Comparison of ENCODE assay signal across 19 cellular contexts in the genomic region with DNA sequence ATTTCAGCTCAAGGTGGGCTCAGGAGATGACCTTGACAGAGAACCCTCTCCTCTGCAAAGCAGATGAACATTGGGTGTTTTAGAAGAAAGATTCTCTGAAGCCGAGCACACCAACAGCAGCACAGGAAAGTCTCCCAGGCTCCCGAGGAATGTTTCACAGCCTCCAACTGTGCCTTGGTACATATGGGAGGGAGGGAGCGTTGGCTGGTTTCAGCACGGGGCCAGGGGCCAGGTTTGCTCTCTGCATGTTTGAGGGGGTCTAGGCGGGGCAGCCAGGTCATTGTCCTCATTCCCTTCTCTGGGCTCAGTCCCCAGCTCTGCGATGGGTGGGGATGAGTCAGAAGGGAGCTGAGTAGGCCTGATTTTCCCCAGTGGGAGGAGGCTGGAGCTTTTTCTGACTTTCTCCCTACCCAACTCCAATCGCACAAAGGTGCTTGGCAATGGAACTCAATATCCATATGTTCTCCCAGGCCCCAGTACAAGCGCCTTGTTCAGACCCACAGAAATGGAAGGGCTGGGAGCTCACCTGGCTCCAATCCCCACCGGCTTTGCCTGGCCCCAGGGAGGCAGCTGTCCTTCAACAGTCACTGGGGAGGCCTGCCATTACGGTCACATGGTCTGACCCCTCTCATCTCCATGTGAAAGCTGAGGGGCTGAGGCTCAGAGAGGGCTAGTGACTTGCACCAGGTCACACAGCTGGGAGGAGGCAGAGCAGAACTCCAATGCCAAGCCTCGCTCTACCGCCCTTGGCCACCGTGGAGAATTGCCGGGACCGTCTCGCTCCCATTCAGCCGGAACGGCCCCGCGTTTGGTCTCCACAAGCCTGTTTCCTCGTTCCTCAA.
"Had no signal": no experiment of that assay in that cellular context is flagged by ENCODE, and none has a peak within 500 bp of the region (broad histone marks: within the 10 kb centered on the region; RNA-seq: fewer than 3 reads in every experiment).

No MANE protein-coding gene starts in this region.

- H3K4me3 Mint-ChIP-seq: activated CD4-positive, alpha-beta T cell treated with anti-CD3 and anti-CD28 coated beads, Interleukin-2, amount 10 ng/mL, durations not matched to agents 24 days and 14 days; activated CD8-positive, alpha-beta T cell treated with anti-CD3 and anti-CD28 coated beads, Interleukin-2, amount 10 ng/mL, durations not matched to agents 7 days and 5 days; activated naive CD4-positive, alpha-beta T cell treated with anti-CD3 and anti-CD28 coated beads, Interleukin-2, amount 50 U/mL, for 24 hours; nephron progenitor cell had no signal

- ATAC-seq: activated CD8-positive, alpha-beta T cell treated with anti-CD3 and anti-CD28 coated beads, Interleukin-2, amount 10 ng/mL, durations not matched to agents 7 days and 5 days; left colon; lower lobe of right lung; pancreas; T-helper 17 cell had no signal

- H3K27ac Mint-ChIP-seq: activated CD4-positive, alpha-beta T cell treated with anti-CD3 and anti-CD28 coated beads, Interleukin-2, amount 10 ng/mL, durations not matched to agents 24 days and 14 days; activated CD8-positive, alpha-beta T cell treated with anti-CD3 and anti-CD28 coated beads, Interleukin-2, amount 10 ng/mL, durations not matched to agents 7 days and 5 days; activated naive CD4-positive, alpha-beta T cell treated with anti-CD3 and anti-CD28 coated beads, Interleukin-2, amount 50 U/mL, for 24 hours; nephron progenitor cell; T-helper 17 cell had no signal

- H3K27ac ChIP-seq: adrenal gland, cardiac muscle cell, lower lobe of right lung, pancreas, tibial nerve, vagina had no signal

- DNase-seq: activated CD4-positive, alpha-beta T cell treated with anti-CD3 and anti-CD28 coated beads, Interleukin-2, amount 10 ng/mL, durations not matched to agents 24 days and 14 days; activated CD4-positive, CD25-positive, alpha-beta regulatory T cell; activated CD8-positive, alpha-beta memory T cell treated with anti-CD3 and anti-CD28 coated beads, Interleukin-2, amount 50 U/mL, for 4 hours; activated CD8-positive, alpha-beta T cell treated with anti-CD3 and anti-CD28 coated beads, Interleukin-2, amount 10 ng/mL, durations not matched to agents 7 days and 5 days; activated effector memory CD4-positive, alpha-beta T cell treated with anti-CD3 and anti-CD28 coated beads, Interleukin-2, amount 50 U/mL, for 16 hours; activated T-cell treated with anti-CD3 and anti-CD28 coated beads, Interleukin-2, amount 50 U/mL, for 48 hours; foreskin fibroblast; glutamatergic neuron; left colon; lower lobe of right lung; nephron progenitor cell; stimulated activated naive CD4-positive, alpha-beta T cell; T-helper 17 cell had no signal

- H3K4me3 ChIP-seq: adrenal gland, cardiac muscle cell, lower lobe of right lung, pancreas, tibial nerve, vagina had no signal

- H3K36me3 ChIP-seq: adrenal gland, cardiac muscle cell, lower lobe of right lung, pancreas, vagina had no signal

- H3K27me3 ChIP-seq: adrenal gland, cardiac muscle cell, pancreas, tibial nerve, vagina had no signal

- H3K9me3 Mint-ChIP-seq: activated CD4-positive, alpha-beta T cell treated with anti-CD3 and anti-CD28 coated beads, Interleukin-2, amount 10 ng/mL, durations not matched to agents 24 days and 14 days; activated naive CD4-positive, alpha-beta T cell treated with anti-CD3 and anti-CD28 coated beads, Interleukin-2, amount 50 U/mL, for 24 hours; nephron progenitor cell had no signal

- H3K4me1 Mint-ChIP-seq: activated CD4-positive, alpha-beta T cell treated with anti-CD3 and anti-CD28 coated beads, Interleukin-2, amount 10 ng/mL, durations not matched to agents 24 days and 14 days; activated naive CD4-positive, alpha-beta T cell treated with anti-CD3 and anti-CD28 coated beads, Interleukin-2, amount 50 U/mL, for 24 hours had no signal

- H3K27me3 Mint-ChIP-seq: activated naive CD4-positive, alpha-beta T cell treated with anti-CD3 and anti-CD28 coated beads, Interleukin-2, amount 50 U/mL, for 24 hours had no signal

- H3K36me3 Mint-ChIP-seq: activated naive CD4-positive, alpha-beta T cell treated with anti-CD3 and anti-CD28 coated beads, Interleukin-2, amount 50 U/mL, for 24 hours had no signal

- H3K4me1 ChIP-seq: pancreas had no signal

- H3K9me3 ChIP-seq: adrenal gland, lower lobe of right lung, pancreas, tibial nerve, vagina had no signal
